10 cellular contexts compared by ENCODE assay signal in the genomic region with DNA sequence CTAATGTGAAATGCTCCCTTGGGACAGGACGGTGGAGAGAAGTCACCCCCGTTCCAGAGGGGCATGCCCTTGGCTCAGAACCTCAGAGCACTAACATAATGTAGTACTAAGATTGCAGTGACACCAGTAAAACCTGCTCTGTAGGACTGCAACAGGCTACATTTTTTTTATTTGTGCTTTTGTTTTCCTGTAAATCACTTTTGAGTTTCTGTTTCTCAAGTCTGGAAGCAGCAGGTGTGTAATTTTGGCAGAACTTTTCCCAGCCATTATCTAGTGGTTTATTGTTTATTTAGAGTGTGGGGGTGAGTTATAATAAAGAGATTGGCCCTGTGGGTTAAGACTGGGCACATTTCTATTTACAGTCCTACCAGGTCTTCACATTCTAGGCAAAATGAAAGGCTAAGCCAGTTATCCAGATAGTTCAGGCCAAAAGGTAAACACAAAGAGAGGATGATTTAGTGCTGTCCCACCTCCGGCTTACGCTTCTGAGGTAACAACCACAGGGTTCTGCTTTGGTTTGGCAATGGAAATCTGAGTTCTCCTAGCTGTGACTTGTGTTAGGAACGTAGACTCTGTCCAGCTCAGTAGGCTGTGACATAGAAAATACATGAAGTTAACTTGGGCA. TPM values are rescaled to one million over a fixed set of nuclear protein-coding genes. Genes with fewer than 3 reads are reported as not detected.
DNase-seq lines count a peak whose midpoint lies in the region; ATAC-seq, FAIRE-seq and TF ChIP-seq lines count a peak whose summit lies in the region.
"Had no signal": no experiment of that assay in that cellular context is flagged by ENCODE, and none has a peak within 500 bp of the region (broad histone marks: within the 10 kb centered on the region; RNA-seq: fewer than 3 reads in every experiment).

No MANE protein-coding gene starts in this region.

- ATAC-seq in HG03135 (IDR thresholded peaks at IDR 0.05; ENCODE audit: unreplicated experiment) (no peak), HG02623 (IDR thresholded peaks at IDR 0.05; ENCODE audit: unreplicated experiment) (no peak)

- H3K4me3 ChIP-seq in fibroblast of lung (replicated peaks in 1 of 4; ENCODE audit: control extremely low read depth in 1 of 4, insufficient read depth in 1 of 4, low read depth in 3 of 4, low read length in 4 of 4) (no peak overlapping the region), skeletal muscle tissue (ENCODE audit: low read length in 3 of 3) (peak overlapping the region in 2 of 3 donors; percentile 22 to 31)

- peak overlapping the region; percentile 11; the same call in 1 of the 2 replicates for H3K27ac ChIP-seq in RWPE1
- H3K27ac ChIP-seq in fibroblast of lung (ENCODE audit: insufficient read depth, low read length), result no peak overlapping the region
- H3K27ac ChIP-seq in skeletal muscle tissue (ENCODE audit: low read depth, low read length), result no peak overlapping the region

- H3K79me2 ChIP-seq in fibroblast of lung (ENCODE audit: control insufficient read depth, insufficient read depth, low read length), result no peaks in the 10 kb centered on the region

- H3K27me3 ChIP-seq in fibroblast of lung (ENCODE audit: control insufficient read depth, insufficient read depth, low read length), result no peaks in the 10 kb centered on the region
- no peaks in the 10 kb centered on the region for H3K27me3 ChIP-seq in skeletal muscle tissue (ENCODE audit: control insufficient read depth in 3 of 3, insufficient read depth in 3 of 3, low read length in 3 of 3)

- no peak overlapping the region for H3K9ac ChIP-seq in fibroblast of lung (ENCODE audit: insufficient read depth, low read length)
- H3K9ac ChIP-seq in skeletal muscle tissue (ENCODE audit: low read depth in 1 of 3, low read length in 3 of 3), result no peak overlapping the region

- peaks cover 9% of the 10 kb centered on the region for H3K4me1 ChIP-seq in fibroblast of lung (ENCODE audit: control insufficient read depth, extremely low read depth, insufficient read depth, low read length)
- H3K4me1 ChIP-seq in skeletal muscle tissue (ENCODE audit: control insufficient read depth in 3 of 3, insufficient read depth in 3 of 3, low read length in 3 of 3), result no peaks in the 10 kb centered on the region

- no peaks in the 10 kb centered on the region for H3K9me3 ChIP-seq in fibroblast of lung (ENCODE audit: control insufficient read depth, insufficient read depth, low read depth, low read length)
- H3K9me3 ChIP-seq in skeletal muscle tissue (ENCODE audit: control insufficient read depth in 3 of 3, low read length in 3 of 3), result no peaks in the 10 kb centered on the region

- DNase-seq in HTR-8/SVneo (ENCODE audit: insufficient read length, low spot score) (no peak), RWPE1 (ENCODE audit: low spot score) (no peak), fibroblast of lung (ENCODE audit: low read depth in 2 of 2) (peak in 1 of 2 donors; percentile 45), 8988T (no peak)
- DNase-seq: KG1, NCI-H510A, substantia nigra had no signal

- H3K36me3 ChIP-seq in fibroblast of lung (ENCODE audit: control insufficient read depth, insufficient read depth, low read length) (no peaks in the 10 kb centered on the region), skeletal muscle tissue (ENCODE audit: control insufficient read depth in 3 of 3, insufficient read depth in 3 of 3, low read length in 3 of 3) (no peaks in the 10 kb centered on the region)

- TF ChIP-seq CTCF in RWPE1 (conservative IDR thresholded peaks at IDR 0.05; ENCODE audit: low read depth), result no peak
- TF ChIP-seq CTCF in fibroblast of lung (conservative IDR thresholded peaks at IDR 0.05 in 1 of 2, IDR thresholded peaks at IDR 0.05 in 1 of 2; ENCODE audit: low read depth in 1 of 2, low read length in 2 of 2), result no peak

- CTCF ChIA-PET in RWPE1 (lab: Yijun Ruan, JAX), result interaction anchor here (0.6 to 0.8 kb wide), 3 partner anchors 63 to 410 kb away, joined by 3 to 5 read pairs (median 4); no protein-coding TSS in a partner anchor

- no peak overlapping the region for H2AFZ ChIP-seq in fibroblast of lung (ENCODE audit: low read length)

- H3K4me2 ChIP-seq in fibroblast of lung (ENCODE audit: extremely low read depth, insufficient read depth, low read length), result peak overlapping the region; percentile 15

- FAIRE-seq in HTR-8/SVneo (lab: Jason Lieb, UNC), result peak; percentile 38

- H4K20me1 ChIP-seq in fibroblast of lung (ENCODE audit: control insufficient read depth, extremely low read depth, insufficient read depth, low read length), result no peaks in the 10 kb centered on the region

- POLR2A ChIA-PET in RWPE1 (lab: Yijun Ruan, JAX; ENCODE audit: low non-redundant PET), result no interaction called here

RNA-seq across cellular contexts. Expression of a gene that starts 50.2 kb away (rescaled TPM):
- total RNA-seq in fibroblast of lung (49.8 and 75.5 TPM in 2 replicates), skeletal muscle tissue (37.1 TPM)
- 19.4 and 20.6 TPM in 2 replicates for polyA plus RNA-seq in fibroblast of lung
- 32.3 and 35.4 TPM in 2 replicates for polyA plus RNA-seq in fibroblast of lung (2012)
- polyA minus RNA-seq in fibroblast of lung (ENCODE audit: low replicate concordance), result 66.1 and 77.3 TPM in 2 replicates

Comparison
In these comparisons a context has a peak if more than half of its experiments do, and no peak if none do; other contexts are left out.
1. H3K4me3 ChIP-seq: peak in skeletal muscle tissue (2 of 3); none in fibroblast of lung (0 of 4).